Comparison of ENCODE assay signal across 7 cellular contexts in genomic region chr1:181089777-181090505, GRCh38. TPM values are rescaled to one million over a fixed set of nuclear protein-coding genes. Genes with fewer than 3 reads are reported as not detected.
DNase-seq lines count a peak whose midpoint lies in the region; ATAC-seq and TF ChIP-seq lines count a peak whose summit lies in the region.

No MANE protein-coding gene starts in this region.

- peak; percentile 25 for ATAC-seq in HG02970 (IDR thresholded peaks at IDR 0.05; ENCODE audit: low FRiP score, unreplicated experiment)
- ATAC-seq in activated CD8-positive, alpha-beta T cell treated with anti-CD3 and anti-CD28 coated beads for 36 hours: peak; percentile 55
- ATAC-seq in mucosa of descending colon: peak; percentile 45

- H3K9me3 ChIP-seq in endocrine pancreas (ENCODE audit: control insufficient read depth, low read length) (no peaks in the 10 kb centered on the region), mucosa of descending colon (no peaks in the 10 kb centered on the region)

- POLR2A ChIA-PET in activated CD8-positive, alpha-beta T cell treated with anti-CD3 and anti-CD28 coated beads for 36 hours (lab: Charles Lee): interaction anchor here (0.7 to 8.6 kb wide), 33 partner anchors 11 to 306 kb away, joined by 3 to 209 read pairs (median 5); partner anchors contain the start of genes MR1 and STX6

- H3K9ac ChIP-seq in endocrine pancreas (ENCODE audit: control insufficient read depth, insufficient read depth, low read length): peak overlapping the region; percentile 70

- peak overlapping the region; percentile 100 for H3K4me3 Mint-ChIP-seq in activated CD8-positive, alpha-beta T cell treated with anti-CD3 and anti-CD28 coated beads for 36 hours

- peak; percentile 20 for DNase-seq in NCI-H524 treated with DMSO at 0.1 percent for 48 hours (lab: John Stamatoyannopoulos, UW)
- peak; percentile 85 for DNase-seq in activated CD8-positive, alpha-beta T cell treated with anti-CD3 and anti-CD28 coated beads for 36 hours
- DNase-seq in mucosa of descending colon: peak; percentile 79 to 85 (median 85)
- peak; percentile 82 for DNase-seq in stimulated activated CD8-positive, alpha-beta memory T cell treated with anti-CD3 and anti-CD28 coated beads, Interleukin-4, amount 100 ng/mL, for 48 hours

- H3K27me3 ChIP-seq in endocrine pancreas (ENCODE audit: control insufficient read depth, insufficient read depth, low read length): no peaks in the 10 kb centered on the region

- H3K36me3 Mint-ChIP-seq in activated CD8-positive, alpha-beta T cell treated with anti-CD3 and anti-CD28 coated beads for 36 hours (ENCODE audit: low read depth): peaks cover 54% of the 10 kb centered on the region

- intact Hi-C loops in activated CD8-positive, alpha-beta T cell treated with anti-CD3 and anti-CD28 coated beads for 36 hours (cut with micrococcal nuclease): loop anchor here (2.0 to 5.0 kb wide), 2 partner anchors 48 to 51 kb away; no protein-coding TSS in a partner anchor
- intact Hi-C loops in mucosa of descending colon (cut with DNase I, micrococcal nuclease): no loop called here

- CTCF ChIA-PET in activated CD8-positive, alpha-beta T cell treated with anti-CD3 and anti-CD28 coated beads for 36 hours (lab: Charles Lee): interaction anchor here (0.6 to 12.2 kb wide), 15 partner anchors 9 to 68 kb away, joined by 3 to 179 read pairs (median 4); no protein-coding TSS in a partner anchor

- H3K27ac Mint-ChIP-seq in activated CD8-positive, alpha-beta T cell treated with anti-CD3 and anti-CD28 coated beads for 36 hours: peak overlapping the region; percentile 100

- no peak for TF ChIP-seq CTCF in activated CD8-positive, alpha-beta T cell treated with anti-CD3 and anti-CD28 coated beads for 36 hours (IDR thresholded peaks at IDR 0.05)
- TF ChIP-seq CTCF in mucosa of descending colon (IDR thresholded peaks at IDR 0.05): no peak

- no peaks in the 10 kb centered on the region for H3K9me3 Mint-ChIP-seq in activated CD8-positive, alpha-beta T cell treated with anti-CD3 and anti-CD28 coated beads for 36 hours

- H3K36me3 ChIP-seq in endocrine pancreas (ENCODE audit: control insufficient read depth, insufficient read depth, low read length): no peaks in the 10 kb centered on the region
- H3K36me3 ChIP-seq in mucosa of descending colon (ENCODE audit: low read depth): peaks cover 4% of the 10 kb centered on the region

- peak overlapping the region; percentile 82 for H3K4me3 ChIP-seq in endocrine pancreas (ENCODE audit: control insufficient read depth, insufficient read depth, low read length)
- H3K4me3 ChIP-seq in mucosa of descending colon: peak overlapping the region; percentile 88

- H3K4me1 ChIP-seq in endocrine pancreas (ENCODE audit: control insufficient read depth, insufficient read depth, low read length): no peaks in the 10 kb centered on the region
- H3K4me1 ChIP-seq in mucosa of descending colon (ENCODE audit: low read depth): peaks cover 45% of the 10 kb centered on the region

- H3K27me3 Mint-ChIP-seq in activated CD8-positive, alpha-beta T cell treated with anti-CD3 and anti-CD28 coated beads for 36 hours: no peaks in the 10 kb centered on the region

- TF ChIP-seq POLR2A in GM18526 (IDR thresholded peaks at IDR 0.05; ENCODE audit: extremely low read depth, insufficient read length): peak; percentile 59

- H3K4me1 Mint-ChIP-seq in activated CD8-positive, alpha-beta T cell treated with anti-CD3 and anti-CD28 coated beads for 36 hours (ENCODE audit: low read depth): peaks cover 39% of the 10 kb centered on the region

RNA-seq across cellular contexts. Expression of gene IER5, which starts 1.4 kb away (rescaled TPM):
- 10 to 100 TPM; 39.8 to 41.3 TPM for total RNA-seq in activated CD8-positive, alpha-beta T cell treated with anti-CD3 and anti-CD28 coated beads for 36 hours
- total RNA-seq in mucosa of descending colon: 10 to 100 TPM; 15.4 to 16.7 (median 16.4) TPM

RNA-seq across cellular contexts. Expression of gene MR1, which starts 56.2 kb away (rescaled TPM):
- 10 to 100 TPM; 15.7 to 16.7 TPM for total RNA-seq in activated CD8-positive, alpha-beta T cell treated with anti-CD3 and anti-CD28 coated beads for 36 hours
- total RNA-seq in mucosa of descending colon: 10 to 100 TPM in 1 of 3 donors, 1 to 10 TPM in 2; 3.3 to 14.6 (median 7.4) TPM

Comparison
In these comparisons a context has a peak if more than half of its experiments do, and no peak if none do; other contexts are left out.
1. Peak in every context shown above with its lines: DNase-seq, ATAC-seq and H3K4me3 ChIP-seq.
2. DNase-seq: peak in every context shown above with its lines; median percentile 85 in activated CD8-positive, alpha-beta T cell treated with anti-CD3 and anti-CD28 coated beads for 36 hours; 85 in mucosa of descending colon; 82 in stimulated activated CD8-positive, alpha-beta memory T cell treated with anti-CD3 and anti-CD28 coated beads, Interleukin-4, amount 100 ng/mL, for 48 hours; 20 in NCI-H524 treated with DMSO at 0.1 percent for 48 hours.